ENCODE assay signal across 13 cellular contexts in genomic region chr7:91276909-91277308, GRCh38. TPM values are rescaled to one million over a fixed set of nuclear protein-coding genes. Genes with fewer than 3 reads are reported as not detected.
DNase-seq lines count a peak whose midpoint lies in the region; ATAC-seq and TF ChIP-seq lines count a peak whose summit lies in the region.
"Had no signal": no experiment of that assay in that cellular context is flagged by ENCODE, and none has a peak within 500 bp of the region (broad histone marks: within the 10 kb centered on the region; RNA-seq: fewer than 3 reads in every experiment).

No MANE protein-coding gene starts in this region.

- no peak overlapping the region for H2AFZ ChIP-seq in neural progenitor cell (replicated peaks)

- no peaks in the 10 kb centered on the region for H4K20me1 ChIP-seq in neural progenitor cell (ENCODE audit: low read depth)

- H3K9me3 Mint-ChIP-seq in naive B cell, result peaks cover 0 to 2% (median 0%) of the 10 kb centered on the region in 7 donors
- peaks cover 5% of the 10 kb centered on the region for H3K9me3 Mint-ChIP-seq in neural progenitor cell

- no peak overlapping the region for H3K4me2 ChIP-seq in neural progenitor cell

- no peaks in the 10 kb centered on the region for H3K36me3 ChIP-seq in Peyer's patch
- H3K36me3 ChIP-seq in neural progenitor cell, result no peaks in the 10 kb centered on the region
- H3K36me3 ChIP-seq: heart right ventricle had no signal

- H3K27me3 Mint-ChIP-seq in naive B cell (peaks cover 6 to 26% (median 13%) of the 10 kb centered on the region in 3 donors), neural progenitor cell (ENCODE audit: insufficient read depth, low read depth) (no peaks in the 10 kb centered on the region)

- H3K4me3 ChIP-seq in Peyer's patch (no peak overlapping the region), neural progenitor cell (no peak overlapping the region)
- H3K4me3 ChIP-seq: body of pancreas, heart right ventricle, testis had no signal

- H3K27me3 ChIP-seq in Peyer's patch, result no peaks in the 10 kb centered on the region
- H3K27me3 ChIP-seq in neural progenitor cell, result peaks cover 17% of the 10 kb centered on the region
- H3K27me3 ChIP-seq: body of pancreas, heart right ventricle, testis had no signal

- H3K27ac Mint-ChIP-seq in naive B cell, result no peak overlapping the region
- H3K27ac Mint-ChIP-seq in neural progenitor cell, result no peak overlapping the region

- H3K4me3 Mint-ChIP-seq in naive B cell, result no peak overlapping the region
- H3K4me3 Mint-ChIP-seq in neural progenitor cell, result no peak overlapping the region

- H3K9ac ChIP-seq in neural progenitor cell, result no peak overlapping the region

- TF ChIP-seq CTCF in Peyer's patch (IDR thresholded peaks at IDR 0.05) (no peak), neural progenitor cell (IDR thresholded peaks at IDR 0.05) (no peak)

- no peaks in the 10 kb centered on the region for H3K79me2 ChIP-seq in neural progenitor cell (ENCODE audit: low read depth)

- ATAC-seq in GM19328 (IDR thresholded peaks at IDR 0.05; ENCODE audit: unreplicated experiment) (peak; percentile 96), HG02610 (IDR thresholded peaks at IDR 0.05; ENCODE audit: unreplicated experiment) (peak; percentile 78), HG03342 (IDR thresholded peaks at IDR 0.05; ENCODE audit: unreplicated experiment) (peak; percentile 93), naive B cell (ENCODE audit: low read depth in 2 of 2) (peak; percentile 21 to 50)
- ATAC-seq: body of pancreas, heart right ventricle had no signal

- H3K4me1 ChIP-seq in Peyer's patch, result no peaks in the 10 kb centered on the region
- peaks cover 15% of the 10 kb centered on the region for H3K4me1 ChIP-seq in neural progenitor cell
- H3K4me1 ChIP-seq: body of pancreas, Caco-2, heart right ventricle, testis had no signal

- H3K27ac ChIP-seq in Peyer's patch, result no peak overlapping the region
- no peak overlapping the region for H3K27ac ChIP-seq in neural progenitor cell
- H3K27ac ChIP-seq: body of pancreas, heart right ventricle, testis had no signal

- no peaks in the 10 kb centered on the region for H3K36me3 Mint-ChIP-seq in naive B cell
- H3K36me3 Mint-ChIP-seq in neural progenitor cell, result peaks cover 1% of the 10 kb centered on the region

- H3K9me3 ChIP-seq in Peyer's patch (no peaks in the 10 kb centered on the region), neural progenitor cell (ENCODE audit: low read depth) (no peaks in the 10 kb centered on the region)
- H3K9me3 ChIP-seq: body of pancreas, Caco-2, heart right ventricle, testis had no signal

- TF ChIP-seq POLR2A in Peyer's patch (IDR thresholded peaks at IDR 0.05), result no peak

- no peaks in the 10 kb centered on the region for H3F3A ChIP-seq in neural progenitor cell (ENCODE audit: low read depth)

- DNase-seq in naive B cell (no peak), Peyer's patch (no peak), neural progenitor cell (ENCODE audit: low spot score) (no peak), NCI-H2227 treated with DMSO at 0.1 percent for 48 hours (lab: John Stamatoyannopoulos, UW) (no peak)
- DNase-seq: activated CD8-positive, alpha-beta memory T cell treated with anti-CD3 and anti-CD28 coated beads, Interleukin-2, amount 50 U/mL, for 4 hours; body of pancreas; Caco-2; heart right ventricle; NCI-H187; testis had no signal

- peaks cover 0 to 5% (median 0%) of the 10 kb centered on the region in 3 donors for H3K4me1 Mint-ChIP-seq in naive B cell
- peaks cover 6% of the 10 kb centered on the region for H3K4me1 Mint-ChIP-seq in neural progenitor cell

RNA-seq across cellular contexts. Expression of gene FZD1, which starts 12.7 kb away (rescaled TPM):
- under 1 TPM in 3 of 6 donors, not detected in 3; 0.03 to 0.08 (median 0.04) TPM for polyA plus RNA-seq in naive B cell (ENCODE audit: low read depth in 6 of 6)
- total RNA-seq in Peyer's patch (10 to 100 TPM in 2 of 4 donors, 1 to 10 TPM in 2; 1.7 to 12.6 (median 8.9) TPM), neural progenitor cell (ENCODE audit: low replicate concordance) (5.1 and 10.9 TPM in 2 replicates)

Comparison
In these comparisons a context has a peak if more than half of its experiments do, and no peak if none do; other contexts are left out.
1. ATAC-seq: peak in every context shown above with its lines; median percentile 96 in GM19328; 93 in HG03342; 78 in HG02610; 36 in naive B cell.